In the genomic region with DNA sequence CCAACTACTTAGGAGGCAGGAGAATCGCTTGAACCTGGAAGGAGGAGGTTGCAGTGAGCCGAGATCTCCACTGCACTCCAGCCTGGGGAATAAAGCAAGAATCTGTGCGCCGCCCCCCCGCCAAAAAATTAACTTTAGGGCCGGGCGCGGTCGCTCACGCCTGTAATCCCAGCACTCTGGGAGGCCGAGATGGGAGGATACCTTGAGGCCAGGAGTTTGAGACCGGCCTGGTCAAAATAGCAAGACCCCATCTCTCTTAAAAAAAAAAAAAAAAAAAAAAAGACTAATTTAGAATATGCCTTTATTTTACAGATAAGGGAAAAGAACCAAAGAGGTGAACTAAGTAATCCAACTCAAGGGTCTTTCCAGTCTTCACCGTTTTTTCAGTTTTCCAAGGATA, we compare ENCODE assay signal across 9 cellular contexts. TPM values are rescaled to one million over a fixed set of nuclear protein-coding genes. Genes with fewer than 3 reads are reported as not detected.
DNase-seq lines count a peak whose midpoint lies in the region; ATAC-seq and TF ChIP-seq lines count a peak whose summit lies in the region.
"Had no signal": no experiment of that assay in that cellular context is flagged by ENCODE, and none has a peak within 500 bp of the region (broad histone marks: within the 10 kb centered on the region; RNA-seq: fewer than 3 reads in every experiment).

No MANE protein-coding gene starts in this region.

- DNase-seq in activated T-cell treated with anti-CD3 and anti-CD28 coated beads, Interleukin-2, amount 50 U/mL, for 4 hours, result no peak
- DNase-seq in activated T-cell treated with anti-CD3 and anti-CD28 coated beads, Interleukin-2, amount 50 U/mL, for 1 hour, result no peak
- DNase-seq in ascending aorta (ENCODE audit: low spot score in 2 of 2) (no peak), right lobe of liver (no peak), tibial artery (no peak), NCI-H526 treated with DMSO at 0.1 percent for 48 hours (lab: John Stamatoyannopoulos, UW) (no peak), AML-193 (lab: John Stamatoyannopoulos, UW) (no peak)
- DNase-seq: activated CD4-positive, alpha-beta T cell treated with anti-CD3 and anti-CD28 coated beads, Interleukin-2, amount 50 U/mL, for 4 hours had no signal

- H3K27ac ChIP-seq in ascending aorta, result no peak overlapping the region
- H3K27ac ChIP-seq in right lobe of liver, result no peak overlapping the region
- peak overlapping the region in 1 of 2 donors; percentile 96 for H3K27ac ChIP-seq in tibial artery

- H3K9me3 Mint-ChIP-seq in activated T-cell treated with anti-CD3 and anti-CD28 coated beads, Interleukin-2, amount 50 U/mL, for 4 hours, result no peaks in the 10 kb centered on the region

- 69% methylated on average over 5 of the region's 13 CpGs for WGBS in right lobe of liver (ENCODE audit: insufficient coverage, low coverage, low lambda C conversion rate, missing lambda C conversion rate)

- H3K4me3 ChIP-seq in ascending aorta (peak overlapping the region; percentile 75 to 95), right lobe of liver (peak overlapping the region; percentile 87 to 96 (median 93)), tibial artery (peak overlapping the region; percentile 90 to 96)

- no peak for TF ChIP-seq CTCF in ascending aorta (IDR thresholded peaks at IDR 0.05)
- no peak for TF ChIP-seq CTCF in right lobe of liver (IDR thresholded peaks at IDR 0.05)
- TF ChIP-seq CTCF in tibial artery (IDR thresholded peaks at IDR 0.05), result no peak

- peaks cover 48% of the 10 kb centered on the region for H3K4me1 Mint-ChIP-seq in activated T-cell treated with anti-CD3 and anti-CD28 coated beads, Interleukin-2, amount 50 U/mL, for 4 hours (ENCODE audit: low read depth)

- H3K36me3 ChIP-seq in ascending aorta (peaks cover 15 to 25% of the 10 kb centered on the region in 2 donors), right lobe of liver (peaks cover 0 to 31% (median 5%) of the 10 kb centered on the region in 4 donors), tibial artery (peaks cover 16 to 19% (median 18%) of the 10 kb centered on the region in 3 donors)

- H3K9me3 ChIP-seq in ascending aorta (no peaks in the 10 kb centered on the region), right lobe of liver (no peaks in the 10 kb centered on the region), tibial artery (no peaks in the 10 kb centered on the region)

- no peaks in the 10 kb centered on the region for H3K27me3 Mint-ChIP-seq in activated T-cell treated with anti-CD3 and anti-CD28 coated beads, Interleukin-2, amount 50 U/mL, for 4 hours (ENCODE audit: low read depth)

- H3K27me3 ChIP-seq in ascending aorta (no peaks in the 10 kb centered on the region), right lobe of liver (no peaks in the 10 kb centered on the region), tibial artery (no peaks in the 10 kb centered on the region)

- H3K4me3 Mint-ChIP-seq in activated T-cell treated with anti-CD3 and anti-CD28 coated beads, Interleukin-2, amount 50 U/mL, for 4 hours, result peak overlapping the region; percentile 99

- ATAC-seq in activated T-cell treated with anti-CD3 and anti-CD28 coated beads, Interleukin-2, amount 50 U/mL, for 4 hours, result no peak
- no peak for ATAC-seq in right lobe of liver
- no peak for ATAC-seq in GM21447 (IDR thresholded peaks at IDR 0.05; ENCODE audit: unreplicated experiment)

- no peak for TF ChIP-seq POLR2A in right lobe of liver (IDR thresholded peaks at IDR 0.05)

- intact Hi-C loops in ascending aorta (cut with DNase I), result loop anchor here (10.0 kb wide), 1 partner anchor 576 kb away; the partner anchor contains the start of gene SENP1
- intact Hi-C loops in right lobe of liver (cut with DNase I), result no loop called here
- intact Hi-C loops in tibial artery (cut with DNase I; ENCODE audit: low total_unique reads), result no loop called here

- peaks cover 20 to 32% of the 10 kb centered on the region in 2 donors for H3K4me1 ChIP-seq in ascending aorta
- H3K4me1 ChIP-seq in right lobe of liver, result peaks cover 0 to 29% (median 9%) of the 10 kb centered on the region in 4 donors
- H3K4me1 ChIP-seq in tibial artery, result peaks cover 0 to 54% (median 37%) of the 10 kb centered on the region in 4 donors

- peaks cover 35% of the 10 kb centered on the region for H3K36me3 Mint-ChIP-seq in activated T-cell treated with anti-CD3 and anti-CD28 coated beads, Interleukin-2, amount 50 U/mL, for 4 hours (ENCODE audit: insufficient read depth)

RNA-seq across cellular contexts. Expression of gene KANSL2, which starts 1.2 kb away (rescaled TPM):
- total RNA-seq in activated T-cell treated with anti-CD3 and anti-CD28 coated beads, Interleukin-2, amount 50 U/mL, for 4 hours, result 10 to 100 TPM; 47.9 to 68.1 (median 68.0) TPM
- 30.1 TPM for total RNA-seq in ascending aorta
- 10 to 100 TPM in 3 of 6 experiments, 1 to 10 TPM in 3; 6.4 to 24.3 (median 12.0) TPM for total RNA-seq in right lobe of liver

RNA-seq across cellular contexts. Expression of gene CCNT1, which starts 35.6 kb away (rescaled TPM):
- total RNA-seq in activated T-cell treated with anti-CD3 and anti-CD28 coated beads, Interleukin-2, amount 50 U/mL, for 4 hours, result 10 to 100 TPM; 33.7 to 37.7 (median 35.9) TPM
- 28.0 TPM for total RNA-seq in ascending aorta
- total RNA-seq in right lobe of liver, result 10 to 100 TPM; 10.7 to 18.9 (median 13.9) TPM
